In genomic region chr3:175672119-175672689, GRCh38 we compare ENCODE assay signal across 1 cellular context.
TF ChIP-seq lines count a peak whose summit lies in the region.

No MANE protein-coding gene starts in this region.

TF ChIP-seq in SK-N-SH, 30 proteins besides CTCF, POLR2A, EP300 and RAD21 (continued from another document):
- TF ChIP-seq REST (IDR thresholded peaks at IDR 0.05; ENCODE audit: low read depth, low read length) (no peak), MAX (IDR thresholded peaks at IDR 0.05; ENCODE audit: low read depth) (no peak), GATA2 (CRISPR knock-in tag; IDR thresholded peaks at IDR 0.05) (no peak), TAF1 (IDR thresholded peaks at IDR 0.05; ENCODE audit: borderline replicate concordance, low read depth, low read length) (no peak), RFX5 (IDR thresholded peaks at IDR 0.05; ENCODE audit: low read length) (no peak), TCF12 (IDR thresholded peaks at IDR 0.05) (no peak)
